10 cellular contexts compared by ENCODE assay signal in the genomic region with DNA sequence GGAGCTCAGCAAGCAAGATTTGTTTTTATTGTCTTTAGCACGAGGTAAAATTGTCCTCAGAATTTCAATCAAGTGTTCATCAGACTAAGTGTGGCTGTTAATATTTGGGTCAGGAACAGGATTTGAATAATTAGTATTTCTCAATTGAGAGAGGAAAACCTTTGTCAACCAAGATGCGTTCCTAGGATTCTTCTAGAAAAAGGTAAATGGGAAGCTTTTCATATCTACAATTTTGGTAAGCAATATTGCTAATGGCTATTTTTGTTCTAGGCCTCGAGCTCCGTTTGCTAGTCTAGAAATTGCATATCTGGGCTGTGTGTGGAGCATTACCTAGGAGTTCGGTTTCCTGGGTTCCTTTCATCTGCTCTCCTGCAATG. TPM values are rescaled to one million over a fixed set of nuclear protein-coding genes. Genes with fewer than 3 reads are reported as not detected.
DNase-seq lines count a peak whose midpoint lies in the region; ATAC-seq and TF ChIP-seq lines count a peak whose summit lies in the region.
"Had no signal": no experiment of that assay in that cellular context is flagged by ENCODE, and none has a peak within 500 bp of the region (broad histone marks: within the 10 kb centered on the region; RNA-seq: fewer than 3 reads in every experiment).

No MANE protein-coding gene starts in this region.

- POLR2A ChIA-PET in OCI-LY7 (lab: Charles Lee), result no interaction called here

- H2AFZ ChIP-seq in OCI-LY7 (ENCODE audit: low read length), result no peak overlapping the region

- H3K4me3 ChIP-seq in vagina, result no peak overlapping the region
- H3K4me3 ChIP-seq in WERI-Rb-1 (ENCODE audit: low read depth, low read length), result no peak overlapping the region
- no peak overlapping the region for H3K4me3 ChIP-seq in OCI-LY7 (ENCODE audit: low read depth, low read length, poor library complexity, severe bottlenecking)

- intact Hi-C loops in vagina (cut with DNase I), result no loop called here
- intact Hi-C loops in OCI-LY7 (cut with micrococcal nuclease; ENCODE audit: unreplicated experiment), result no loop called here

- peaks cover 30% of the 10 kb centered on the region for H3K36me3 Mint-ChIP-seq in stimulated activated naive CD8-positive, alpha-beta T cell treated with anti-CD3 and anti-CD28 coated beads, Interleukin-15, Interleukin-2, amounts not matched to agents 100 ng/mL and 50 ng/mL, for 24 hours (ENCODE audit: low read depth)
- H3K36me3 Mint-ChIP-seq in natural killer cell treated with Interleukin-12 subunit alpha and Interleukin-12 subunit beta and Interleukin-15 and Interleukin-18, amount 100 ng/mL, for 72 hours, result peaks cover 33% of the 10 kb centered on the region

- H3K9me3 ChIP-seq in vagina (no peaks in the 10 kb centered on the region), WERI-Rb-1 (ENCODE audit: severe bottlenecking) (no peaks in the 10 kb centered on the region), OCI-LY7 (ENCODE audit: low read length) (no peaks in the 10 kb centered on the region)

- H3K27me3 Mint-ChIP-seq in stimulated activated naive CD8-positive, alpha-beta T cell treated with anti-CD3 and anti-CD28 coated beads, Interleukin-15, Interleukin-2, amounts not matched to agents 100 ng/mL and 50 ng/mL, for 24 hours, result no peaks in the 10 kb centered on the region
- H3K27me3 Mint-ChIP-seq in stimulated activated naive CD8-positive, alpha-beta T cell treated with anti-CD3 and anti-CD28 coated beads, Interleukin-15, amount 100 ng/mL, for 72 hours, result no peaks in the 10 kb centered on the region
- H3K27me3 Mint-ChIP-seq in natural killer cell treated with Interleukin-12 subunit alpha and Interleukin-12 subunit beta and Interleukin-15 and Interleukin-18, amount 100 ng/mL, for 72 hours, result no peaks in the 10 kb centered on the region

- TF ChIP-seq CTCF in vagina (IDR thresholded peaks at IDR 0.05) (no peak), WERI-Rb-1 (IDR thresholded peaks at IDR 0.05; ENCODE audit: low read depth, low read length) (no peak), OCI-LY7 (conservative IDR thresholded peaks at IDR 0.05; ENCODE audit: low read length) (no peak)

- H3K4me1 Mint-ChIP-seq in stimulated activated naive CD8-positive, alpha-beta T cell treated with anti-CD3 and anti-CD28 coated beads, Interleukin-15, Interleukin-2, amounts not matched to agents 100 ng/mL and 50 ng/mL, for 24 hours (ENCODE audit: low read depth), result peaks cover 77% of the 10 kb centered on the region
- H3K4me1 Mint-ChIP-seq in stimulated activated naive CD8-positive, alpha-beta T cell treated with anti-CD3 and anti-CD28 coated beads, Interleukin-15, amount 100 ng/mL, for 72 hours, result peaks cover 71% of the 10 kb centered on the region
- peaks cover 75% of the 10 kb centered on the region in 2 donors for H3K4me1 Mint-ChIP-seq in natural killer cell treated with Interleukin-12 subunit alpha and Interleukin-12 subunit beta and Interleukin-15 and Interleukin-18, amount 100 ng/mL, for 72 hours (ENCODE audit: low read depth in 2 of 2)

- no peaks in the 10 kb centered on the region for H3K79me2 ChIP-seq in OCI-LY7 (ENCODE audit: insufficient read depth, low read depth, low read length)

- peaks cover 0 to 32% of the 10 kb centered on the region in 2 donors for H3K36me3 ChIP-seq in vagina
- H3K36me3 ChIP-seq in WERI-Rb-1, result peaks cover 42% of the 10 kb centered on the region
- peaks cover 58% of the 10 kb centered on the region for H3K36me3 ChIP-seq in OCI-LY7 (ENCODE audit: insufficient read depth, low read length)

- no peak for ATAC-seq in stimulated activated naive CD8-positive, alpha-beta T cell treated with anti-CD3 and anti-CD28 coated beads, Interleukin-15, amount 100 ng/mL, for 72 hours
- ATAC-seq in natural killer cell treated with Interleukin-12 subunit alpha and Interleukin-12 subunit beta and Interleukin-15 and Interleukin-18, amount 100 ng/mL, for 72 hours, result no peak
- ATAC-seq in HG02970 (IDR thresholded peaks at IDR 0.05; ENCODE audit: low FRiP score, unreplicated experiment), result no peak

- H3K9me3 Mint-ChIP-seq in stimulated activated naive CD8-positive, alpha-beta T cell treated with anti-CD3 and anti-CD28 coated beads, Interleukin-15, Interleukin-2, amounts not matched to agents 100 ng/mL and 50 ng/mL, for 24 hours, result no peaks in the 10 kb centered on the region
- H3K9me3 Mint-ChIP-seq in stimulated activated naive CD8-positive, alpha-beta T cell treated with anti-CD3 and anti-CD28 coated beads, Interleukin-15, amount 100 ng/mL, for 72 hours, result no peaks in the 10 kb centered on the region
- no peaks in the 10 kb centered on the region for H3K9me3 Mint-ChIP-seq in natural killer cell treated with Interleukin-12 subunit alpha and Interleukin-12 subunit beta and Interleukin-15 and Interleukin-18, amount 100 ng/mL, for 72 hours

- peak overlapping the region; percentile 47 for H3K27ac Mint-ChIP-seq in stimulated activated naive CD8-positive, alpha-beta T cell treated with anti-CD3 and anti-CD28 coated beads, Interleukin-15, Interleukin-2, amounts not matched to agents 100 ng/mL and 50 ng/mL, for 24 hours
- H3K27ac Mint-ChIP-seq in stimulated activated naive CD8-positive, alpha-beta T cell treated with anti-CD3 and anti-CD28 coated beads, Interleukin-15, amount 100 ng/mL, for 72 hours, result no peak overlapping the region
- H3K27ac Mint-ChIP-seq in natural killer cell treated with Interleukin-12 subunit alpha and Interleukin-12 subunit beta and Interleukin-15 and Interleukin-18, amount 100 ng/mL, for 72 hours, result peak overlapping the region; percentile 65 to 99

- no peak overlapping the region for H3K4me2 ChIP-seq in OCI-LY7 (ENCODE audit: low read length)

- H3K4me3 Mint-ChIP-seq in stimulated activated naive CD8-positive, alpha-beta T cell treated with anti-CD3 and anti-CD28 coated beads, Interleukin-15, Interleukin-2, amounts not matched to agents 100 ng/mL and 50 ng/mL, for 24 hours, result no peak overlapping the region
- no peak overlapping the region for H3K4me3 Mint-ChIP-seq in stimulated activated naive CD8-positive, alpha-beta T cell treated with anti-CD3 and anti-CD28 coated beads, Interleukin-15, amount 100 ng/mL, for 72 hours
- no peak overlapping the region for H3K4me3 Mint-ChIP-seq in natural killer cell treated with Interleukin-12 subunit alpha and Interleukin-12 subunit beta and Interleukin-15 and Interleukin-18, amount 100 ng/mL, for 72 hours

- peaks cover 49% of the 10 kb centered on the region for H3K4me1 ChIP-seq in vagina
- H3K4me1 ChIP-seq in OCI-LY7 (ENCODE audit: insufficient read depth, low read length, poor library complexity, severe bottlenecking), result peaks cover 29% of the 10 kb centered on the region

- DNase-seq in stimulated activated naive CD8-positive, alpha-beta T cell treated with anti-CD3 and anti-CD28 coated beads, Interleukin-15, amount 100 ng/mL, for 72 hours, result no peak
- no peak for DNase-seq in natural killer cell treated with Interleukin-12 subunit alpha and Interleukin-12 subunit beta and Interleukin-15 and Interleukin-18, amount 100 ng/mL, for 72 hours (ENCODE audit: low spot score)
- DNase-seq in vagina (ENCODE audit: extremely low spot score in 2 of 2), result no peak
- no peak for DNase-seq in WERI-Rb-1
- DNase-seq in OCI-LY7 (ENCODE audit: low spot score), result no peak
- DNase-seq: cortex of kidney; stimulated activated CD4-positive, alpha-beta T cell treated with anti-CD3 and anti-CD28 coated beads, Interleukin-4, amount 100 ng/mL, for 1 hour had no signal

- BruUV-seq in OCI-LY7 (replicated peaks; lab: Mats Ljungman, UMichigan), result no TSS peak

- no peaks in the 10 kb centered on the region for H3K27me3 ChIP-seq in vagina
- no peaks in the 10 kb centered on the region for H3K27me3 ChIP-seq in WERI-Rb-1 (ENCODE audit: insufficient read depth, low read depth, severe bottlenecking)

- CTCF ChIA-PET in OCI-LY7 (lab: Charles Lee; ENCODE audit: unreplicated experiment), result interaction anchor here (0.6 kb wide), 1 partner anchor 76 kb away, joined by 3 read pairs; no protein-coding TSS in a partner anchor

- H3K9me2 ChIP-seq in OCI-LY7 (ENCODE audit: insufficient read depth, low read length), result no peaks in the 10 kb centered on the region

- H3K27ac ChIP-seq in cingulate gyrus (ENCODE audit: low read depth, low read length) (peak overlapping the region; percentile 86), vagina (peak overlapping the region; percentile 97), WERI-Rb-1 (no peak overlapping the region), OCI-LY7 (ENCODE audit: low read depth, low read length, poor library complexity, severe bottlenecking) (no peak overlapping the region)

- H4K20me1 ChIP-seq in OCI-LY7 (ENCODE audit: insufficient read depth, low read length), result no peaks in the 10 kb centered on the region

- TF ChIP-seq POLR2A in vagina (IDR thresholded peaks at IDR 0.05), result no peak

RNA-seq across cellular contexts. Expression of a gene that starts 4.1 kb away (rescaled TPM):
- total RNA-seq in natural killer cell treated with Interleukin-12 subunit alpha and Interleukin-12 subunit beta and Interleukin-15 and Interleukin-18, amount 100 ng/mL, for 72 hours, result 10 to 100 TPM; 44.3 to 60.2 TPM
- total RNA-seq in vagina (8.1 TPM), OCI-LY7 (2022) (15.2 and 18.0 TPM in 2 replicates)
- 8.2 and 10.3 TPM in 2 replicates for total RNA-seq in OCI-LY7 (2014; rRNA removed; shearing (Covaris generic))

RNA-seq across cellular contexts. Expression of a gene that starts 42.9 kb away (rescaled TPM):
- 100 to 1,000 TPM in 1 of 2 donors, 10 to 100 TPM in 1; 87.2 to 106 TPM for total RNA-seq in natural killer cell treated with Interleukin-12 subunit alpha and Interleukin-12 subunit beta and Interleukin-15 and Interleukin-18, amount 100 ng/mL, for 72 hours
- 31.4 TPM for total RNA-seq in vagina
- 8.0 and 19.5 TPM in 2 replicates for total RNA-seq in OCI-LY7 (2014; rRNA removed; shearing (Covaris generic))
- total RNA-seq in OCI-LY7 (2022), result 17.1 and 18.2 TPM in 2 replicates

Comparison
In these comparisons a context has a peak if more than half of its experiments do, and no peak if none do; other contexts are left out.
1. H3K27ac Mint-ChIP-seq: peak in stimulated activated naive CD8-positive, alpha-beta T cell treated with anti-CD3 and anti-CD28 coated beads, Interleukin-15, Interleukin-2, amounts not matched to agents 100 ng/mL and 50 ng/mL, for 24 hours (single experiment) and natural killer cell treated with Interleukin-12 subunit alpha and Interleukin-12 subunit beta and Interleukin-15 and Interleukin-18, amount 100 ng/mL, for 72 hours (2 of 2); none in stimulated activated naive CD8-positive, alpha-beta T cell treated with anti-CD3 and anti-CD28 coated beads, Interleukin-15, amount 100 ng/mL, for 72 hours (0 of 2).
2. H3K27ac ChIP-seq: peak in cingulate gyrus (single experiment) and vagina (single experiment); none in WERI-Rb-1 (single experiment) and OCI-LY7 (single experiment).